Comparison of ENCODE assay signal across 13 cellular contexts in genomic region chr16:85449195-85449884, GRCh38.
A peak's percentile ranks its signal among the peaks of the same experiment; 100 is the strongest.
DNase-seq lines count a peak whose midpoint lies in the region; ATAC-seq and TF ChIP-seq lines count a peak whose summit lies in the region.
"Had no signal": no experiment of that assay in that cellular context is flagged by ENCODE, and none has a peak within 500 bp of the region (broad histone marks: within the 10 kb centered on the region; RNA-seq: fewer than 3 reads in every experiment).

No MANE protein-coding gene starts in this region.

- H3K27ac ChIP-seq in Peyer's patch (peak overlapping the region; percentile 38 to 57 (median 44)), spleen (peak overlapping the region in 6 of 8 donors; percentile 35 to 72 (median 42)), ovary (peak overlapping the region in 1 of 2 donors; percentile 8)
- H3K27ac ChIP-seq: esophagus muscularis mucosa, upper lobe of right lung had no signal

- ATAC-seq in left lobe of liver: peak; percentile 83
- ATAC-seq: Right ventricle myocardium inferior had no signal

- H3K9me3 ChIP-seq in Peyer's patch: no peaks in the 10 kb centered on the region
- no peaks in the 10 kb centered on the region for H3K9me3 ChIP-seq in spleen
- no peaks in the 10 kb centered on the region for H3K9me3 ChIP-seq in ovary
- H3K9me3 ChIP-seq: esophagus muscularis mucosa, upper lobe of right lung had no signal

- no peak for TF ChIP-seq EP300 in ovary (IDR thresholded peaks at IDR 0.05)

- no peaks in the 10 kb centered on the region for H3K36me3 ChIP-seq in Peyer's patch
- no peaks in the 10 kb centered on the region for H3K36me3 ChIP-seq in spleen
- no peaks in the 10 kb centered on the region for H3K36me3 ChIP-seq in ovary
- H3K36me3 ChIP-seq: esophagus muscularis mucosa, upper lobe of right lung had no signal

- WGBS in spleen, 5 donors: 64 to 75% (median 74%) methylated on average over 14 to 20 of the region's 20 CpGs
- 72 to 86% (median 84%) methylated on average over 20 of the region's 20 CpGs for WGBS in ovary, 3 donors

- H3K27me3 ChIP-seq in Peyer's patch (no peaks in the 10 kb centered on the region), spleen (replicated peaks in 1 of 7) (peaks cover 0 to 34% (median 0%) of the 10 kb centered on the region in 7 donors), ovary (no peaks in the 10 kb centered on the region)
- H3K27me3 ChIP-seq: esophagus muscularis mucosa, upper lobe of right lung had no signal

- intact Hi-C loops in spleen (cut with DNase I; ENCODE audit: low total_unique reads) (no loop called here), ovary (cut with DNase I) (no loop called here)

- TF ChIP-seq CTCF in Peyer's patch (IDR thresholded peaks at IDR 0.05) (no peak), spleen (IDR thresholded peaks at IDR 0.05 in 8 of 11, conservative IDR thresholded peaks at IDR 0.05 in 3 of 11) (no peak), ovary (IDR thresholded peaks at IDR 0.05) (no peak)

- DNase-seq in SHP77 treated with DMSO at 0.1 percent for 48 hours (lab: John Stamatoyannopoulos, UW) (peak; percentile 93), SHP77 (lab: John Stamatoyannopoulos, UW) (no peak), Peyer's patch (no peak), left lobe of liver (ENCODE audit: low spot score) (peak; percentile 85), spleen (no peak), RPMI8226 (no peak), ovary (no peak), DMS53 (lab: John Stamatoyannopoulos, UW) (no peak)
- DNase-seq: activated CD4-positive, CD25-positive, alpha-beta regulatory T cell treated with anti-CD3 and anti-CD28 coated beads, Interleukin-2, amount 50 U/mL, for 72 hours; mesendoderm had no signal

- H3K4me1 ChIP-seq in Peyer's patch: peaks cover 0 to 49% (median 21%) of the 10 kb centered on the region in 4 donors
- H3K4me1 ChIP-seq in spleen: peaks cover 16 to 44% (median 30%) of the 10 kb centered on the region in 6 donors
- H3K4me1 ChIP-seq in ovary (ENCODE audit: insufficient read depth): peaks cover 20% of the 10 kb centered on the region

- H3K4me3 ChIP-seq in Peyer's patch (no peak overlapping the region), spleen (no peak overlapping the region), ovary (no peak overlapping the region)
- H3K4me3 ChIP-seq: esophagus muscularis mucosa, upper lobe of right lung had no signal

- TF ChIP-seq POLR2A in Peyer's patch (IDR thresholded peaks at IDR 0.05) (no peak), spleen (IDR thresholded peaks at IDR 0.05) (no peak), ovary (IDR thresholded peaks at IDR 0.05) (no peak)

Comparison
In these comparisons a context has a peak if more than half of its experiments do, and no peak if none do; other contexts are left out.
1. DNase-seq: peak in SHP77 treated with DMSO at 0.1 percent for 48 hours (single experiment) and left lobe of liver (single experiment); none in SHP77 (0 of 2), Peyer's patch (0 of 3), spleen (single experiment), RPMI8226 (single experiment), ovary (0 of 5) and DMS53 (single experiment).